11 cellular contexts compared by ENCODE assay signal in genomic region chr2:223469270-223470057, GRCh38.
DNase-seq lines count a peak whose midpoint lies in the region; ATAC-seq and TF ChIP-seq lines count a peak whose summit lies in the region.
"Had no signal": no experiment of that assay in that cellular context is flagged by ENCODE, and none has a peak within 500 bp of the region (broad histone marks: within the 10 kb centered on the region; RNA-seq: fewer than 3 reads in every experiment).

No MANE protein-coding gene starts in this region.

- H3K27ac ChIP-seq in WERI-Rb-1 (no peak overlapping the region), right lobe of liver (no peak overlapping the region)

- ATAC-seq in left cardiac atrium, result peak; percentile 51 to 80
- ATAC-seq in right lobe of liver, result no peak
- no peak for ATAC-seq in GM18870 (IDR thresholded peaks at IDR 0.05; ENCODE audit: unreplicated experiment)
- ATAC-seq: Panc1 had no signal

- H3K9me3 ChIP-seq in WERI-Rb-1 (ENCODE audit: severe bottlenecking) (peaks cover 2% of the 10 kb centered on the region), right lobe of liver (no peaks in the 10 kb centered on the region)

- TF ChIP-seq CTCF in WERI-Rb-1 (IDR thresholded peaks at IDR 0.05; ENCODE audit: low read depth, low read length), result no peak
- no peak for TF ChIP-seq CTCF in right lobe of liver (IDR thresholded peaks at IDR 0.05)

- peak; percentile 81 for DNase-seq in GM04503 (ENCODE audit: low read depth)
- DNase-seq in WERI-Rb-1, result peak; percentile 37
- DNase-seq in left cardiac atrium, result peak; percentile 76
- DNase-seq in skeletal muscle cell (ENCODE audit: low read depth), result peak; percentile 83
- no peak for DNase-seq in right lobe of liver
- DNase-seq in NCI-H146 (lab: John Stamatoyannopoulos, UW), result no peak
- no peak for DNase-seq in cerebellar cortex (ENCODE audit: low spot score)
- DNase-seq: activated T-cell treated with anti-CD3 and anti-CD28 coated beads, Interleukin-2, amount 50 U/mL, for 1 hour; nucleus accumbens had no signal

- no peaks in the 10 kb centered on the region for H3K27me3 ChIP-seq in WERI-Rb-1 (ENCODE audit: insufficient read depth, low read depth, severe bottlenecking)
- no peaks in the 10 kb centered on the region for H3K27me3 ChIP-seq in right lobe of liver

- WGBS in right lobe of liver (ENCODE audit: insufficient coverage, low coverage, low lambda C conversion rate, missing lambda C conversion rate), result 67% methylated on average over 5 of the region's 6 CpGs

- no peaks in the 10 kb centered on the region for H3K36me3 ChIP-seq in WERI-Rb-1
- H3K36me3 ChIP-seq in right lobe of liver, result no peaks in the 10 kb centered on the region

- peaks cover 0 to 5% (median 0%) of the 10 kb centered on the region in 4 donors for H3K4me1 ChIP-seq in right lobe of liver

- H3K4me3 ChIP-seq in WERI-Rb-1 (ENCODE audit: low read depth, low read length) (no peak overlapping the region), skeletal muscle cell (ENCODE audit: low read depth, low read length) (no peak overlapping the region), right lobe of liver (no peak overlapping the region)

- TF ChIP-seq POLR2A in right lobe of liver (IDR thresholded peaks at IDR 0.05), result no peak

- intact Hi-C loops in left cardiac atrium (cut with DNase I) (loop anchor here in 1 of 2 donors (10.0 kb wide), 1 partner anchor 135 kb away; the partner anchor contains the start of gene SCG2), right lobe of liver (cut with DNase I) (no loop called here)

Comparison
In these comparisons a context has a peak if more than half of its experiments do, and no peak if none do; other contexts are left out.
1. DNase-seq: peak in GM04503 (single experiment), WERI-Rb-1 (single experiment), left cardiac atrium (single experiment) and skeletal muscle cell (single experiment); none in right lobe of liver (0 of 3), NCI-H146 (single experiment) and cerebellar cortex (single experiment).
2. ATAC-seq: peak in left cardiac atrium (2 of 2); none in right lobe of liver (0 of 4) and GM18870 (single experiment).